In genomic region chr6:90217621-90218496, GRCh38 we compare ENCODE assay signal across 8 cellular contexts.
A peak's percentile ranks its signal among the peaks of the same experiment; 100 is the strongest.
DNase-seq lines count a peak whose midpoint lies in the region; ATAC-seq, FAIRE-seq and TF ChIP-seq lines count a peak whose summit lies in the region.

No MANE protein-coding gene starts in this region.

- peaks cover 30% of the 10 kb centered on the region for H3K4me1 ChIP-seq in effector memory CD4-positive, alpha-beta T cell (ENCODE audit: control insufficient read depth, insufficient read depth, low read length, poor library complexity, severe bottlenecking)
- H3K4me1 ChIP-seq in muscle layer of colon (ENCODE audit: insufficient read depth, low read length) (peaks cover 27% of the 10 kb centered on the region), BE2C (peaks cover 9% of the 10 kb centered on the region)

- DNase-seq in G401 (ENCODE audit: low spot score) (peak; percentile 12), RCC 7860 (ENCODE audit: low spot score) (peak; percentile 29), HFFc6 (no peak), BE2C (no peak)
- no peak for DNase-seq in effector memory CD4-positive, alpha-beta T cell

- TF ChIP-seq CTCF in HFFc6 (IDR thresholded peaks at IDR 0.05) (no peak), BE2C (IDR thresholded peaks at IDR 0.05; ENCODE audit: low read depth, low read length) (no peak)

- H3K9me3 Mint-ChIP-seq in HFFc6: peaks cover 5% of the 10 kb centered on the region; the same call in 1 of the 2 replicates

- H3K9me3 ChIP-seq in effector memory CD4-positive, alpha-beta T cell (ENCODE audit: control insufficient read depth, low read length): peaks cover under 1% of the 10 kb centered on the region
- H3K9me3 ChIP-seq in muscle layer of colon (ENCODE audit: low read length) (no peaks in the 10 kb centered on the region), BE2C (no peaks in the 10 kb centered on the region)

- peaks cover 5% of the 10 kb centered on the region for H3K27me3 Mint-ChIP-seq in HFFc6 (ENCODE audit: insufficient read depth)

- no peak overlapping the region for H3K4me3 ChIP-seq in effector memory CD4-positive, alpha-beta T cell (ENCODE audit: insufficient read depth, low read depth, low read length, poor library complexity, severe bottlenecking)
- H3K4me3 ChIP-seq in muscle layer of colon (ENCODE audit: low read depth in 1 of 2, low read length in 2 of 2) (peak overlapping the region; percentile 11 to 68), BE2C (ENCODE audit: low read depth, low read length) (no peak overlapping the region)

- ATAC-seq in HG02938 (IDR thresholded peaks at IDR 0.05; ENCODE audit: unreplicated experiment): no peak
- ATAC-seq in HG03025 (IDR thresholded peaks at IDR 0.05; ENCODE audit: low FRiP score, unreplicated experiment): no peak

- in situ Hi-C loops in G401 (cut with HindIII; ENCODE audit: low sequenced_read_pairs): no loop called here

- H3K4me1 Mint-ChIP-seq in HFFc6 (ENCODE audit: low read depth): no peaks in the 10 kb centered on the region

- no peak overlapping the region for H3K4me3 Mint-ChIP-seq in HFFc6

- H3K36me3 ChIP-seq in effector memory CD4-positive, alpha-beta T cell (ENCODE audit: control insufficient read depth, insufficient read depth, low read length): no peaks in the 10 kb centered on the region
- H3K36me3 ChIP-seq in muscle layer of colon (ENCODE audit: insufficient read depth, low read length): no peaks in the 10 kb centered on the region
- no peaks in the 10 kb centered on the region for H3K36me3 ChIP-seq in BE2C

- no peak overlapping the region for H3K9ac ChIP-seq in muscle layer of colon (ENCODE audit: low read length)

- H3K27ac ChIP-seq in effector memory CD4-positive, alpha-beta T cell (ENCODE audit: insufficient read depth, low read length, poor library complexity, severe bottlenecking): peak overlapping the region; percentile 72
- H3K27ac ChIP-seq in muscle layer of colon (ENCODE audit: low read depth, low read length): peak overlapping the region; percentile 95

- H3K27ac Mint-ChIP-seq in HFFc6: no peak overlapping the region

- H3K27me3 ChIP-seq in effector memory CD4-positive, alpha-beta T cell (replicated peaks; ENCODE audit: control insufficient read depth, insufficient read depth, low read length, poor library complexity, severe bottlenecking): no peaks in the 10 kb centered on the region
- H3K27me3 ChIP-seq in muscle layer of colon (ENCODE audit: control insufficient read depth in 1 of 2, insufficient read depth in 2 of 2, low read length in 2 of 2) (no peaks in the 10 kb centered on the region), BE2C (no peaks in the 10 kb centered on the region)

- no peaks in the 10 kb centered on the region for H3K36me3 Mint-ChIP-seq in HFFc6 (ENCODE audit: low read depth)

- no peak for FAIRE-seq in RCC 7860 (lab: Jason Lieb, UNC)

Comparison
In these comparisons a context has a peak if more than half of its experiments do, and no peak if none do; other contexts are left out.
1. DNase-seq: peak in G401 (single experiment) and RCC 7860 (single experiment); none in effector memory CD4-positive, alpha-beta T cell (0 of 3), HFFc6 (single experiment) and BE2C (single experiment).
2. H3K4me3 ChIP-seq: peak in muscle layer of colon (2 of 2); none in effector memory CD4-positive, alpha-beta T cell (single experiment) and BE2C (single experiment).